27 cellular contexts compared by ENCODE assay signal in genomic region chr4:148118179-148118578, GRCh38.
"Had no signal": no experiment of that assay in that cellular context is flagged by ENCODE, and none has a peak within 500 bp of the region (broad histone marks: within the 10 kb centered on the region; RNA-seq: fewer than 3 reads in every experiment).

No MANE protein-coding gene starts in this region.

- H3K4me2 ChIP-seq: neural progenitor cell had no signal

- H3K9ac ChIP-seq: neural progenitor cell had no signal

- H3K27ac ChIP-seq: colonic mucosa, esophagus muscularis mucosa, foreskin keratinocyte, gastroesophageal sphincter, heart right ventricle, left lung, neural progenitor cell, prostate gland, sigmoid colon, skin epidermis, spleen, testis, tibial artery had no signal

- H3K27ac Mint-ChIP-seq: mesothelial cell of epicardium; natural killer cell treated with Interleukin-12 subunit alpha and Interleukin-12 subunit beta and Interleukin-15 and Interleukin-18, amount 100 ng/mL, for 72 hours; neural progenitor cell; stimulated activated memory B cell treated with anti-CD40 and anti-IgM and Interleukin-4, amounts not matched to agents 10 μg/mL and 1 μg/mL and 100 μg/mL, for 72 hours; type B pancreatic cell had no signal

- H3K27me3 Mint-ChIP-seq: stimulated activated memory B cell treated with anti-CD40 and anti-IgM and Interleukin-4, amounts not matched to agents 10 μg/mL and 1 μg/mL and 100 μg/mL, for 72 hours; type B pancreatic cell had no signal

- H3K4me1 Mint-ChIP-seq: neural progenitor cell; stimulated activated memory B cell treated with anti-CD40 and anti-IgM and Interleukin-4, amounts not matched to agents 10 μg/mL and 1 μg/mL and 100 μg/mL, for 72 hours had no signal

- ATAC-seq: foreskin keratinocyte; gastroesophageal sphincter; left lung; mucosa of descending colon; stimulated activated memory B cell treated with anti-CD40 and anti-IgM and Interleukin-4, amounts not matched to agents 10 μg/mL and 1 μg/mL and 100 μg/mL, for 72 hours; stimulated activated naive CD8-positive, alpha-beta T cell treated with anti-CD3 and anti-CD28 coated beads, Interleukin-15, Interleukin-2, amounts not matched to agents 100 U/mL and 50 U/mL, for 24 hours had no signal

- H3K9me3 ChIP-seq: colonic mucosa, prostate gland, testis had no signal

- H3K27me3 ChIP-seq: colonic mucosa, esophagus muscularis mucosa, foreskin keratinocyte, gastroesophageal sphincter, heart right ventricle, left lung, neural progenitor cell, sigmoid colon, spleen, testis, tibial artery had no signal

- H2AFZ ChIP-seq: neural progenitor cell had no signal

- H3K4me3 Mint-ChIP-seq: mesothelial cell of epicardium; natural killer cell treated with Interleukin-12 subunit alpha and Interleukin-12 subunit beta and Interleukin-15 and Interleukin-18, amount 100 ng/mL, for 72 hours; neural progenitor cell; stimulated activated memory B cell treated with anti-CD40 and anti-IgM and Interleukin-4, amounts not matched to agents 10 μg/mL and 1 μg/mL and 100 μg/mL, for 72 hours; type B pancreatic cell had no signal

- DNase-seq: colonic mucosa; dermis blood vessel endothelial cell; effector memory CD4-positive, alpha-beta T cell; foreskin keratinocyte; heart right ventricle; hippocampal formation; left cardiac atrium; left lung; mesenchymal stem cell; mucosa of descending colon; right cardiac atrium; sigmoid colon; spleen; stimulated activated CD4-positive, alpha-beta T cell treated with anti-CD3 and anti-CD28 coated beads, Interleukin-4, amount 100 ng/mL, for 4 hours; stimulated activated naive CD8-positive, alpha-beta T cell treated with anti-CD3 and anti-CD28 coated beads, Interleukin-15, Interleukin-2, amounts not matched to agents 100 U/mL and 50 U/mL, for 24 hours; substantia nigra; testis; tibial artery had no signal

- H3K4me1 ChIP-seq: colonic mucosa, left lung, neural progenitor cell, prostate gland, testis had no signal
